8 cellular contexts compared by ENCODE assay signal in the genomic region with DNA sequence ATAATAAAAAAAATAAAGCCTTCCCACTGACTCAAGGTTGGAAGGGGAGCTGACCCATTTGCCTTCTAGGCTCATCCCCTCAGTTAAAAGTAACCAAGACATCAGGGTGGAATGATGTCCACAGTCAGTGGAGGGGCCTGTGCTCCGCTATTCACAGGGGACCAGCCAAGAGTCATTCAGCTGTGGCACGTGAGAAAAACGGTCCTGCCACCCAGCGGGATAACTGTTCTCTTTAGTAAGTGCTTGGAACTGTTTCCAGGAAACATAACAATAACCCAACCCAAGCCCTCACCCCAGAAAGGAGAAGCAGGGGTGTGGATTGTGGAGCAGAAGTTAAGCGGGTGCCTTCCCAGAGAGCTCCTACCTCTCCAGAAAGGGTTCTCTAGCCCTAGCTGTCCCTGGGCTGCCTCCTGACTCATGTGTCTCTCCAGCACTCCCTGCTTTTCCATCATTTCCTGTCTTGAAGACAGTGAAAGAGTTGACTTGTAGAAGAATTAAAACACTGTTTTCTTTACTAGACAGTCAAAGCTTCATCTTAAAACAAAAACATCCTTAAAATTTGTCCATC. TPM values are rescaled to one million over a fixed set of nuclear protein-coding genes. Genes with fewer than 3 reads are reported as not detected.
"Had no signal": no experiment of that assay in that cellular context is flagged by ENCODE, and none has a peak within 500 bp of the region (broad histone marks: within the 10 kb centered on the region; RNA-seq: fewer than 3 reads in every experiment).

No MANE protein-coding gene starts in this region.

RNA-seq across cellular contexts. Expression of gene SFTPA2, which starts 50.2 kb away (rescaled TPM):
- total RNA-seq: activated CD4-positive, alpha-beta T cell treated with anti-CD3 and anti-CD28 coated beads for 36 hours; activated CD4-positive, alpha-beta T cell treated with anti-CD3 and anti-CD28 coated beads, Interleukin-2, amount 10 ng/mL, durations not matched to agents 7 days and 5 days; activated CD8-positive, alpha-beta T cell treated with anti-CD3 and anti-CD28 coated beads, Interleukin-2, amount 10 ng/mL, durations not matched to agents 7 days and 5 days; activated naive CD8-positive, alpha-beta T cell treated with anti-CD3 and anti-CD28 coated beads, Interleukin-2, amount 10 ng/mL, durations not matched to agents 7 days and 5 days; activated T-helper 2 cell treated with anti-CD3 and anti-CD28 coated beads, Interferon-gamma antibody, Interleukin-2, Interleukin-4, amounts not matched to agents 10 μg/mL and 5 μg/mL and 100 μg/mL, durations not matched to agents 14 hours and 24 hours and 36 hours; bronchial epithelial cell; RPMI7951; T-helper 17 cell had no signal
